Comparison of ENCODE assay signal across 16 cellular contexts in genomic region chr5:145775411-145775810, GRCh38. TPM values are rescaled to one million over a fixed set of nuclear protein-coding genes. Genes with fewer than 3 reads are reported as not detected.
DNase-seq lines count a peak whose midpoint lies in the region; FAIRE-seq and TF ChIP-seq lines count a peak whose summit lies in the region.
"Had no signal": no experiment of that assay in that cellular context is flagged by ENCODE, and none has a peak within 500 bp of the region (broad histone marks: within the 10 kb centered on the region; RNA-seq: fewer than 3 reads in every experiment).

No MANE protein-coding gene starts in this region.

- intact Hi-C loops in esophagus muscularis mucosa (cut with DNase I) = no loop called here

- no peaks in the 10 kb centered on the region; the same call in 1 of the 2 replicates for H3K36me3 ChIP-seq in SJSA1
- H3K36me3 ChIP-seq in esophagus muscularis mucosa = peaks cover 0 to 4% (median 0%) of the 10 kb centered on the region in 4 donors
- H3K36me3 ChIP-seq in Karpas-422 (ENCODE audit: insufficient read depth, low read length) = no peaks in the 10 kb centered on the region
- H3K36me3 ChIP-seq: WERI-Rb-1 had no signal

- H3K4me1 Mint-ChIP-seq in nephron progenitor cell = no peaks in the 10 kb centered on the region
- no peaks in the 10 kb centered on the region for H3K4me1 Mint-ChIP-seq in T-helper 2 cell treated with Interferon-gamma antibody and Interleukin-4, amounts not matched to agents 5 μg/mL and 100 μg/mL, for 36 hours (ENCODE audit: low read depth)

- H3K36me3 Mint-ChIP-seq in nephron progenitor cell (ENCODE audit: low read depth) = peaks cover 47% of the 10 kb centered on the region
- H3K36me3 Mint-ChIP-seq in T-helper 2 cell treated with Interferon-gamma antibody and Interleukin-4, amounts not matched to agents 5 μg/mL and 100 μg/mL, for 36 hours (ENCODE audit: low read depth) = no peaks in the 10 kb centered on the region
- H3K36me3 Mint-ChIP-seq: natural killer cell treated with Interleukin-12 subunit alpha and Interleukin-12 subunit beta and Interleukin-15 and Interleukin-18, amount 100 ng/mL, for 72 hours had no signal

- no peak for FAIRE-seq in H54 (lab: Jason Lieb, UNC)
- FAIRE-seq: bronchial epithelial cell had no signal

- peak; percentile 30 for DNase-seq in AG20443 (ENCODE audit: low spot score)
- no peak for DNase-seq in SJSA1 (ENCODE audit: low read depth in 1 of 2, low spot score in 2 of 2)
- no peak for DNase-seq in esophagus muscularis mucosa (ENCODE audit: extremely low spot score)
- DNase-seq in nephron progenitor cell = no peak
- no peak for DNase-seq in dermis blood vessel endothelial cell
- DNase-seq in Karpas-422 = no peak
- DNase-seq in T-helper 2 cell treated with Interferon-gamma antibody and Interleukin-4, amounts not matched to agents 5 μg/mL and 100 μg/mL, for 36 hours (ENCODE audit: low spot score) = no peak
- no peak for DNase-seq in H54 (ENCODE audit: insufficient read length, low spot score)
- DNase-seq: activated effector memory CD4-positive, alpha-beta T cell treated with anti-CD3 and anti-CD28 coated beads, Interleukin-2, amount 50 U/mL, for 16 hours; GDM1; NCI-H510A; retina; stimulated activated CD4-positive, alpha-beta T cell treated with anti-CD3 and anti-CD28 coated beads, Interleukin-4, amount 100 ng/mL, for 4 hours; WERI-Rb-1 had no signal

- no peak overlapping the region for H3K4me3 Mint-ChIP-seq in nephron progenitor cell
- no peak overlapping the region for H3K4me3 Mint-ChIP-seq in T-helper 2 cell treated with Interferon-gamma antibody and Interleukin-4, amounts not matched to agents 5 μg/mL and 100 μg/mL, for 36 hours
- H3K4me3 Mint-ChIP-seq: natural killer cell treated with Interleukin-12 subunit alpha and Interleukin-12 subunit beta and Interleukin-15 and Interleukin-18, amount 100 ng/mL, for 72 hours had no signal

- TF ChIP-seq CTCF in esophagus muscularis mucosa (IDR thresholded peaks at IDR 0.05) (no peak), nephron progenitor cell (IDR thresholded peaks at IDR 0.05) (no peak)

- H3K9me3 ChIP-seq in SJSA1 (replicated peaks) (no peaks in the 10 kb centered on the region), esophagus muscularis mucosa (no peaks in the 10 kb centered on the region), Karpas-422 (ENCODE audit: low read length) (no peaks in the 10 kb centered on the region)

- H4K20me1 ChIP-seq in Karpas-422 (ENCODE audit: insufficient read depth, low read depth, low read length) = no peaks in the 10 kb centered on the region

- H3K4me3 ChIP-seq in SJSA1 (no peak overlapping the region), esophagus muscularis mucosa (no peak overlapping the region), Karpas-422 (ENCODE audit: low read length) (no peak overlapping the region)

- no peak overlapping the region for H2AFZ ChIP-seq in Karpas-422 (ENCODE audit: low read length)

- no peaks in the 10 kb centered on the region for H3K79me2 ChIP-seq in Karpas-422 (ENCODE audit: low read length)

- H3K9me3 Mint-ChIP-seq in nephron progenitor cell = peaks cover 13% of the 10 kb centered on the region
- H3K9me3 Mint-ChIP-seq in T-helper 2 cell treated with Interferon-gamma antibody and Interleukin-4, amounts not matched to agents 5 μg/mL and 100 μg/mL, for 36 hours = no peaks in the 10 kb centered on the region
- H3K9me3 Mint-ChIP-seq: natural killer cell treated with Interleukin-12 subunit alpha and Interleukin-12 subunit beta and Interleukin-15 and Interleukin-18, amount 100 ng/mL, for 72 hours had no signal

- H3K27ac ChIP-seq in SJSA1 (peak overlapping the region; percentile 37), esophagus muscularis mucosa (replicated peaks in 1 of 4) (peak overlapping the region; percentile 15 to 50 (median 32)), Karpas-422 (ENCODE audit: low read length) (no peak overlapping the region)
- H3K27ac ChIP-seq: WERI-Rb-1 had no signal

- peak overlapping the region; percentile 26 for H3K27ac Mint-ChIP-seq in nephron progenitor cell
- no peak overlapping the region for H3K27ac Mint-ChIP-seq in T-helper 2 cell treated with Interferon-gamma antibody and Interleukin-4, amounts not matched to agents 5 μg/mL and 100 μg/mL, for 36 hours
- H3K27ac Mint-ChIP-seq: natural killer cell treated with Interleukin-12 subunit alpha and Interleukin-12 subunit beta and Interleukin-15 and Interleukin-18, amount 100 ng/mL, for 72 hours had no signal

- no peaks in the 10 kb centered on the region for H3K9me2 ChIP-seq in Karpas-422 (replicated peaks; ENCODE audit: insufficient read depth, low read length)

- TF ChIP-seq EP300 in esophagus muscularis mucosa (IDR thresholded peaks at IDR 0.05) = no peak

- H3K27me3 Mint-ChIP-seq in nephron progenitor cell (ENCODE audit: low read depth, poor library complexity) = no peaks in the 10 kb centered on the region
- no peaks in the 10 kb centered on the region for H3K27me3 Mint-ChIP-seq in T-helper 2 cell treated with Interferon-gamma antibody and Interleukin-4, amounts not matched to agents 5 μg/mL and 100 μg/mL, for 36 hours (ENCODE audit: low read depth)
- H3K27me3 Mint-ChIP-seq: natural killer cell treated with Interleukin-12 subunit alpha and Interleukin-12 subunit beta and Interleukin-15 and Interleukin-18, amount 100 ng/mL, for 72 hours had no signal

- H3K4me1 ChIP-seq in SJSA1 (replicated peaks) (peaks cover 16% of the 10 kb centered on the region), esophagus muscularis mucosa (peaks cover 0 to 7% (median 6%) of the 10 kb centered on the region in 4 donors), Karpas-422 (ENCODE audit: low read length) (no peaks in the 10 kb centered on the region)

- WGBS in esophagus muscularis mucosa = 96% methylated on average over 1 of the region's 1 CpG

- H3K9ac ChIP-seq in Karpas-422 (ENCODE audit: low read length) = no peak overlapping the region

- TF ChIP-seq POLR2A in esophagus muscularis mucosa (IDR thresholded peaks at IDR 0.05; ENCODE audit: low read depth) = no peak
- TF ChIP-seq POLR2A in H54 (IDR thresholded peaks at IDR 0.05; ENCODE audit: low read depth, low read length) = no peak

- H3K4me2 ChIP-seq in Karpas-422 (ENCODE audit: low read depth, low read length, poor library complexity, severe bottlenecking) = no peak overlapping the region

- H3K27me3 ChIP-seq in SJSA1 (replicated peaks) = no peaks in the 10 kb centered on the region
- no peaks in the 10 kb centered on the region for H3K27me3 ChIP-seq in esophagus muscularis mucosa
- H3K27me3 ChIP-seq in Karpas-422 (ENCODE audit: low read length) = no peaks in the 10 kb centered on the region

RNA-seq across cellular contexts. Expression of gene PRELID2, which starts 59.7 kb away (rescaled TPM):
- 28.4 and 29.2 TPM in 2 replicates for total RNA-seq in SJSA1 (2014; rRNA removed; shearing (Covaris generic))
- total RNA-seq in esophagus muscularis mucosa (10 to 100 TPM; 12.8 to 19.7 (median 15.3) TPM), dermis blood vessel endothelial cell (22.2 and 27.9 TPM in 2 replicates)
- not detected in 2 replicates for total RNA-seq in Karpas-422 (2014; rRNA removed; shearing (Covaris generic); ENCODE audit: low replicate concordance)

Comparison
In these comparisons a context has a peak if more than half of its experiments do, and no peak if none do; other contexts are left out.
1. RNA of gene PRELID2, which starts 59.7 kb away (total RNA-seq): 28.4 to 29.2 TPM in SJSA1, 22.2 to 27.9 TPM in dermis blood vessel endothelial cell and 12.8 to 19.7 TPM in esophagus muscularis mucosa; not detected in Karpas-422; every median in the first group is over 10 times any median in the second.